Comparison of ENCODE assay signal across 18 cellular contexts in genomic region chr6:352896-353470, GRCh38. TPM values are rescaled to one million over a fixed set of nuclear protein-coding genes. Genes with fewer than 3 reads are reported as not detected.
"Had no signal": no experiment of that assay in that cellular context is flagged by ENCODE, and none has a peak within 500 bp of the region (broad histone marks: within the 10 kb centered on the region; RNA-seq: fewer than 3 reads in every experiment).

No MANE protein-coding gene starts in this region.

- H3K9me3 Mint-ChIP-seq: activated CD4-positive, alpha-beta T cell treated with anti-CD3 and anti-CD28 coated beads, Interleukin-2, amount 10 ng/mL, durations not matched to agents 24 days and 14 days; activated naive CD4-positive, alpha-beta T cell treated with anti-CD3 and anti-CD28 coated beads, Interleukin-2, amount 50 U/mL, for 24 hours; effector memory CD8-positive, alpha-beta T cell; stimulated activated naive CD8-positive, alpha-beta T cell treated with anti-CD3 and anti-CD28 coated beads, Interleukin-15, Interleukin-2, amounts not matched to agents 100 ng/mL and 50 ng/mL, for 24 hours; T-helper 1 cell treated with Interleukin-12 subunit alpha and Interleukin-12 subunit beta and Interleukin-4 antibody, amounts not matched to agents 30 μg/mL and 1 μg/mL, for 36 hours; type B pancreatic cell had no signal

- H2AFZ ChIP-seq: hepatocyte had no signal

- DNase-seq: activated CD4-positive, alpha-beta T cell treated with anti-CD3 and anti-CD28 coated beads, Interleukin-2, amount 10 ng/mL, durations not matched to agents 24 days and 14 days; activated CD8-positive, alpha-beta memory T cell treated with anti-CD3 and anti-CD28 coated beads, Interleukin-2, amount 50 U/mL, for 48 hours; activated effector memory CD4-positive, alpha-beta T cell treated with Interleukin-2 at 50 U/mL for 16 hours; activated T-cell treated with anti-CD3 and anti-CD28 coated beads, Interleukin-2, amount 50 U/mL, for 48 hours; effector memory CD8-positive, alpha-beta T cell; foreskin keratinocyte; left colon; nucleus accumbens; stimulated activated CD4-positive, alpha-beta T cell treated with anti-CD3 and anti-CD28 coated beads, Interleukin-2, amount 100 ng/mL, for 24 hours had no signal

- H3K4me3 Mint-ChIP-seq: activated CD4-positive, alpha-beta T cell treated with anti-CD3 and anti-CD28 coated beads, Interleukin-2, amount 10 ng/mL, durations not matched to agents 24 days and 14 days; activated naive CD4-positive, alpha-beta T cell treated with anti-CD3 and anti-CD28 coated beads, Interleukin-2, amount 50 U/mL, for 24 hours; effector memory CD8-positive, alpha-beta T cell; nephron; stimulated activated naive CD8-positive, alpha-beta T cell treated with anti-CD3 and anti-CD28 coated beads, Interleukin-15, Interleukin-2, amounts not matched to agents 100 ng/mL and 50 ng/mL, for 24 hours; T-helper 1 cell treated with Interleukin-12 subunit alpha and Interleukin-12 subunit beta and Interleukin-4 antibody, amounts not matched to agents 30 μg/mL and 1 μg/mL, for 36 hours; type B pancreatic cell had no signal

- H3K27me3 ChIP-seq: cardiac muscle cell, foreskin keratinocyte, hepatocyte had no signal

- ATAC-seq: effector memory CD8-positive, alpha-beta T cell; foreskin keratinocyte; left colon; lower lobe of right lung had no signal

- H3K27ac ChIP-seq: cardiac muscle cell, epithelial cell of prostate, foreskin keratinocyte, hepatocyte, lower lobe of right lung had no signal

- H3K4me1 ChIP-seq: foreskin keratinocyte, lower lobe of right lung had no signal

- H3K9me3 ChIP-seq: lower lobe of right lung had no signal

- H3K27me3 Mint-ChIP-seq: activated CD4-positive, alpha-beta T cell treated with anti-CD3 and anti-CD28 coated beads, Interleukin-2, amount 10 ng/mL, durations not matched to agents 24 days and 14 days; activated naive CD4-positive, alpha-beta T cell treated with anti-CD3 and anti-CD28 coated beads, Interleukin-2, amount 50 U/mL, for 24 hours; effector memory CD8-positive, alpha-beta T cell; stimulated activated naive CD8-positive, alpha-beta T cell treated with anti-CD3 and anti-CD28 coated beads, Interleukin-15, Interleukin-2, amounts not matched to agents 100 ng/mL and 50 ng/mL, for 24 hours; type B pancreatic cell had no signal

- H3K4me2 ChIP-seq: hepatocyte had no signal

- H3K79me2 ChIP-seq: hepatocyte had no signal

- H3K4me1 Mint-ChIP-seq: activated naive CD4-positive, alpha-beta T cell treated with anti-CD3 and anti-CD28 coated beads, Interleukin-2, amount 50 U/mL, for 24 hours had no signal

- H3K4me3 ChIP-seq: cardiac muscle cell, hepatocyte, lower lobe of right lung had no signal

- H3K27ac Mint-ChIP-seq: activated CD4-positive, alpha-beta T cell treated with anti-CD3 and anti-CD28 coated beads, Interleukin-2, amount 10 ng/mL, durations not matched to agents 24 days and 14 days; activated naive CD4-positive, alpha-beta T cell treated with anti-CD3 and anti-CD28 coated beads, Interleukin-2, amount 50 U/mL, for 24 hours; nephron; stimulated activated naive CD8-positive, alpha-beta T cell treated with anti-CD3 and anti-CD28 coated beads, Interleukin-15, Interleukin-2, amounts not matched to agents 100 ng/mL and 50 ng/mL, for 24 hours; type B pancreatic cell had no signal

- H3K36me3 ChIP-seq: cardiac muscle cell had no signal

RNA-seq across cellular contexts. Expression of gene IRF4, which starts 38.6 kb away (rescaled TPM):
- total RNA-seq: cardiac muscle cell, foreskin keratinocyte had no signal
